In the genomic region with DNA sequence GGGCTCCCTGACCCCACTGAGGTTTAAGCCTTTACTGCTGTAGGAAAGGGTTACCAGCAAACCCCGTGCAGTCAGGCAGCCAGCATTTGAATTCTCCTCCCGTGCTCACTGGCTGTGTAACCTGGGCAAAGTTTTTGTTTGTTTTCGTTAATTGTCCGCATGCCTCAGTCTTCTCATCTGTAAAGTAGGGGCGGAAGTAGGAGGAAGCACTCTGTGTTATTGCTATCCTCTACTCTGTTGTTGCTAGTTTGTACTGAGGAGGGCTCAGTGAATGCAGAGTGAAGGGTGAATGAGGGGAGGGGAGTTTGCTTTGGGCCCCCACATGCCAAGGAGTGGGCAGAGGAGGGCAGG, we compare ENCODE assay signal across 36 cellular contexts. TPM values are rescaled to one million over a fixed set of nuclear protein-coding genes. Genes with fewer than 3 reads are reported as not detected.
A peak's percentile ranks its signal among the peaks of the same experiment; 100 is the strongest.
DNase-seq lines count a peak whose midpoint lies in the region; ATAC-seq, FAIRE-seq and TF ChIP-seq lines count a peak whose summit lies in the region.
"Had no signal": no experiment of that assay in that cellular context is flagged by ENCODE, and none has a peak within 500 bp of the region (broad histone marks: within the 10 kb centered on the region; RNA-seq: fewer than 3 reads in every experiment).

No MANE protein-coding gene starts in this region.

- DNase-seq in NT2/D1 (ENCODE audit: low read depth, low spot score): no peak
- no peak for DNase-seq in kidney
- no peak for DNase-seq in psoas muscle
- DNase-seq in erythroblast (lab: John Stamatoyannopoulos, UW): no peak
- DNase-seq: activated CD4-positive, alpha-beta T cell treated with anti-CD3 and anti-CD28 coated beads, Interleukin-2, amount 10 ng/mL, durations not matched to agents 24 days and 14 days; activated gamma-delta T cell; activated naive CD8-positive, alpha-beta T cell treated with anti-CD3 and anti-CD28 coated beads for 36 hours; activated T-cell treated with anti-CD3 and anti-CD28 coated beads, Interleukin-2, amount 50 U/mL, for 1 hour; C1 segment of cervical spinal cord; Caco-2; effector CD8-positive, alpha-beta T cell; glutamatergic neuron; GM23248; HFFc6; kidney glomerular epithelial cell; NCI-H1048; NCI-H1694; NCI-H446 treated with DMSO at 0.1 percent for 48 hours; NCI-H82; stimulated activated CD4-positive, alpha-beta T cell treated with anti-CD3 and anti-CD28 coated beads, Interleukin-12 subunit alpha, Interleukin-12 subunit beta, amount 100 ng/mL, for 4 hours; stimulated activated CD4-positive, alpha-beta T cell treated with anti-CD3 and anti-CD28 coated beads, Interleukin-2, amount 100 ng/mL, for 48 hours; stomach; T1000 had no signal

- no peak overlapping the region for H3K4me3 Mint-ChIP-seq in stimulated activated memory B cell treated with anti-CD40 and anti-IgM and Interleukin-4, amounts not matched to agents 10 μg/mL and 1 μg/mL and 100 μg/mL, for 72 hours
- H3K4me3 Mint-ChIP-seq: activated CD4-positive, alpha-beta T cell treated with anti-CD3 and anti-CD28 coated beads, Interleukin-2, amount 10 ng/mL, durations not matched to agents 24 days and 14 days; activated naive CD8-positive, alpha-beta T cell treated with anti-CD3 and anti-CD28 coated beads for 36 hours; HFFc6; IgD-negative memory B cell had no signal

- no peak overlapping the region for H3K4me3 ChIP-seq in BLaER1 treated with 17β-estradiol and CSF1 and Interleukin-3, amounts not matched to agents 10 nM and 100 nM
- no peak overlapping the region for H3K4me3 ChIP-seq in NT2/D1 (ENCODE audit: insufficient read length, low read depth)
- no peak overlapping the region for H3K4me3 ChIP-seq in kidney (ENCODE audit: low read length in 2 of 2)
- no peak overlapping the region for H3K4me3 ChIP-seq in psoas muscle
- H3K4me3 ChIP-seq: ascending aorta, cardiac muscle cell, colonic mucosa, GM23248, SJSA1, stomach, tibial nerve had no signal

- H3K27me3 ChIP-seq in BLaER1 treated with 17β-estradiol and CSF1 and Interleukin-3, amounts not matched to agents 10 nM and 100 nM: peaks cover 0 to 12% (median 0%) of the 10 kb centered on the region in 11 experiments; a peak in 4 of 22 replicates
- H3K27me3 ChIP-seq in NT2/D1 (ENCODE audit: insufficient read depth, insufficient read length) (peaks cover 13% of the 10 kb centered on the region), psoas muscle (ENCODE audit: insufficient read depth in 3 of 3, low read length in 2 of 3) (peaks cover 0 to 2% (median 0%) of the 10 kb centered on the region in 3 donors)
- H3K27me3 ChIP-seq: ascending aorta, colonic mucosa had no signal

- no peaks in the 10 kb centered on the region for H3K4me1 Mint-ChIP-seq in stimulated activated memory B cell treated with anti-CD40 and anti-IgM and Interleukin-4, amounts not matched to agents 10 μg/mL and 1 μg/mL and 100 μg/mL, for 72 hours
- H3K4me1 Mint-ChIP-seq: activated CD4-positive, alpha-beta T cell treated with anti-CD3 and anti-CD28 coated beads, Interleukin-2, amount 10 ng/mL, durations not matched to agents 24 days and 14 days had no signal

- H3K9me3 ChIP-seq in BLaER1 treated with 17β-estradiol and CSF1 and Interleukin-3, amounts not matched to agents 10 nM and 100 nM (replicated peaks in 1 of 11): no peaks in the 10 kb centered on the region
- H3K9me3 ChIP-seq in NT2/D1 (ENCODE audit: insufficient read depth, low read length) (no peaks in the 10 kb centered on the region), kidney (ENCODE audit: control insufficient read depth in 1 of 2, low read length in 2 of 2) (no peaks in the 10 kb centered on the region), psoas muscle (no peaks in the 10 kb centered on the region)
- H3K9me3 ChIP-seq: ascending aorta, Caco-2, colonic mucosa, SJSA1, stomach, tibial nerve had no signal

- 56 to 63% (median 61%) methylated on average over 5 of the region's 5 CpGs for WGBS in psoas muscle, 3 donors

- no peak for FAIRE-seq in kidney (lab: Jason Lieb, UNC)
- FAIRE-seq: G401.6, RCC 7860 had no signal

- peaks cover 11 to 24% (median 20%) of the 10 kb centered on the region in 10 experiments for H3K4me1 ChIP-seq in BLaER1 treated with 17β-estradiol and CSF1 and Interleukin-3, amounts not matched to agents 10 nM and 100 nM
- H3K4me1 ChIP-seq in NT2/D1 (ENCODE audit: insufficient read depth, insufficient read length): peaks cover 30% of the 10 kb centered on the region
- no peaks in the 10 kb centered on the region for H3K4me1 ChIP-seq in kidney (ENCODE audit: control insufficient read depth in 1 of 2, insufficient read depth in 1 of 2, low read depth in 1 of 2, low read length in 2 of 2)
- no peaks in the 10 kb centered on the region for H3K4me1 ChIP-seq in psoas muscle
- H3K4me1 ChIP-seq: parathyroid adenoma, SJSA1 had no signal

- H4K20me1 ChIP-seq in BLaER1 treated with 17β-estradiol and CSF1 and Interleukin-3, amounts not matched to agents 10 nM and 100 nM: peaks cover 0 to 14% (median 0%) of the 10 kb centered on the region in 11 experiments; a peak in 7 of 22 replicates

- H3K27ac Mint-ChIP-seq in stimulated activated memory B cell treated with anti-CD40 and anti-IgM and Interleukin-4, amounts not matched to agents 10 μg/mL and 1 μg/mL and 100 μg/mL, for 72 hours: no peak overlapping the region
- H3K27ac Mint-ChIP-seq: activated CD4-positive, alpha-beta T cell treated with anti-CD3 and anti-CD28 coated beads, Interleukin-2, amount 10 ng/mL, durations not matched to agents 24 days and 14 days; activated naive CD8-positive, alpha-beta T cell treated with anti-CD3 and anti-CD28 coated beads for 36 hours; HFFc6; IgD-negative memory B cell had no signal

- H3K36me3 ChIP-seq in BLaER1 treated with 17β-estradiol and CSF1 and Interleukin-3, amounts not matched to agents 10 nM and 100 nM: no peaks in the 10 kb centered on the region
- H3K36me3 ChIP-seq in NT2/D1 (ENCODE audit: insufficient read depth, insufficient read length, low read length) (no peaks in the 10 kb centered on the region), kidney (ENCODE audit: control insufficient read depth in 1 of 2, insufficient read depth in 2 of 2, low read length in 2 of 2) (no peaks in the 10 kb centered on the region), psoas muscle (ENCODE audit: insufficient read depth in 1 of 2, low read depth in 1 of 2) (no peaks in the 10 kb centered on the region)
- H3K36me3 ChIP-seq: ascending aorta, cardiac muscle cell, colonic mucosa, SJSA1, stomach, tibial nerve had no signal

- no peaks in the 10 kb centered on the region for H3K36me3 Mint-ChIP-seq in stimulated activated memory B cell treated with anti-CD40 and anti-IgM and Interleukin-4, amounts not matched to agents 10 μg/mL and 1 μg/mL and 100 μg/mL, for 72 hours
- H3K36me3 Mint-ChIP-seq: activated naive CD8-positive, alpha-beta T cell treated with anti-CD3 and anti-CD28 coated beads for 36 hours had no signal

- TF ChIP-seq CTCF in kidney (IDR thresholded peaks at IDR 0.05; ENCODE audit: borderline replicate concordance, extremely low read depth, insufficient read depth) (no peak), psoas muscle (IDR thresholded peaks at IDR 0.05) (no peak)

- intact Hi-C loops in kidney (cut with DNase I) (no loop called here), psoas muscle (cut with DNase I) (no loop called here)

- H3K27me3 Mint-ChIP-seq in stimulated activated memory B cell treated with anti-CD40 and anti-IgM and Interleukin-4, amounts not matched to agents 10 μg/mL and 1 μg/mL and 100 μg/mL, for 72 hours: peaks cover 73% of the 10 kb centered on the region

- no peak overlapping the region for H3K9ac ChIP-seq in BLaER1 treated with 17β-estradiol and CSF1 and Interleukin-3, amounts not matched to agents 10 nM and 100 nM
- H3K9ac ChIP-seq in NT2/D1 (ENCODE audit: insufficient read length, low read depth) (peak overlapping the region; percentile 2), kidney (ENCODE audit: low read length in 2 of 2) (no peak overlapping the region)
- H3K9ac ChIP-seq: GM23248, parathyroid adenoma had no signal

- H3K4me2 ChIP-seq in BLaER1 treated with 17β-estradiol and CSF1 and Interleukin-3, amounts not matched to agents 10 nM and 100 nM: peak overlapping the region in 7 of 11 experiments; percentile 1 to 72 (median 19); a peak in 8 of 22 replicates

- H3K9me3 Mint-ChIP-seq in stimulated activated memory B cell treated with anti-CD40 and anti-IgM and Interleukin-4, amounts not matched to agents 10 μg/mL and 1 μg/mL and 100 μg/mL, for 72 hours: no peaks in the 10 kb centered on the region
- H3K9me3 Mint-ChIP-seq: activated CD4-positive, alpha-beta T cell treated with anti-CD3 and anti-CD28 coated beads, Interleukin-2, amount 10 ng/mL, durations not matched to agents 24 days and 14 days; activated naive CD8-positive, alpha-beta T cell treated with anti-CD3 and anti-CD28 coated beads for 36 hours; HFFc6; IgD-negative memory B cell had no signal

- ATAC-seq in psoas muscle (no peak), HG03095 (IDR thresholded peaks at IDR 0.05; ENCODE audit: unreplicated experiment) (no peak), HG03439 (IDR thresholded peaks at IDR 0.05; ENCODE audit: unreplicated experiment) (no peak)
- no peak for ATAC-seq in stimulated activated memory B cell treated with anti-CD40 and anti-IgM and Interleukin-4, amounts not matched to agents 10 μg/mL and 1 μg/mL and 100 μg/mL, for 72 hours

- no peak overlapping the region for H3K27ac ChIP-seq in BLaER1 treated with 17β-estradiol and CSF1 and Interleukin-3, amounts not matched to agents 10 nM and 100 nM
- H3K27ac ChIP-seq in kidney (ENCODE audit: low read depth in 2 of 2, low read length in 2 of 2) (peak overlapping the region; percentile 13 to 22), psoas muscle (peak overlapping the region; percentile 23)
- H3K27ac ChIP-seq: ascending aorta, cardiac muscle cell, colonic mucosa, GM23248, parathyroid adenoma, SJSA1, tibial nerve had no signal

- no peak for TF ChIP-seq POLR2A in erythroblast (IDR thresholded peaks at IDR 0.05; ENCODE audit: low read length)

RNA-seq across cellular contexts. Expression of a gene that starts 14.0 kb away (rescaled TPM):
- 5.7 TPM for total RNA-seq in kidney
- polyA plus RNA-seq in kidney (ENCODE audit: insufficient read depth, low read depth, low replicate concordance): 6.7 TPM
- total RNA-seq in psoas muscle: 1 to 10 TPM; 1.9 to 2.8 (median 2.1) TPM
- 1 to 10 TPM in 2 of 3 donors, under 1 TPM in 1; 0.96 to 3.5 (median 1.4) TPM for polyA plus RNA-seq in psoas muscle
- total RNA-seq: activated naive CD8-positive, alpha-beta T cell treated with anti-CD3 and anti-CD28 coated beads for 36 hours; SJSA1 had no signal
- polyA plus RNA-seq: IgD-negative memory B cell had no signal

Comparison
In these comparisons a context has a peak if more than half of its experiments do, and no peak if none do; other contexts are left out.
1. H3K27ac ChIP-seq: peak in kidney (2 of 2) and psoas muscle (single experiment); none in BLaER1 treated with 17β-estradiol and CSF1 and Interleukin-3, amounts not matched to agents 10 nM and 100 nM (0 of 11).